Comparison of ENCODE assay signal across 8 cellular contexts in the genomic region with DNA sequence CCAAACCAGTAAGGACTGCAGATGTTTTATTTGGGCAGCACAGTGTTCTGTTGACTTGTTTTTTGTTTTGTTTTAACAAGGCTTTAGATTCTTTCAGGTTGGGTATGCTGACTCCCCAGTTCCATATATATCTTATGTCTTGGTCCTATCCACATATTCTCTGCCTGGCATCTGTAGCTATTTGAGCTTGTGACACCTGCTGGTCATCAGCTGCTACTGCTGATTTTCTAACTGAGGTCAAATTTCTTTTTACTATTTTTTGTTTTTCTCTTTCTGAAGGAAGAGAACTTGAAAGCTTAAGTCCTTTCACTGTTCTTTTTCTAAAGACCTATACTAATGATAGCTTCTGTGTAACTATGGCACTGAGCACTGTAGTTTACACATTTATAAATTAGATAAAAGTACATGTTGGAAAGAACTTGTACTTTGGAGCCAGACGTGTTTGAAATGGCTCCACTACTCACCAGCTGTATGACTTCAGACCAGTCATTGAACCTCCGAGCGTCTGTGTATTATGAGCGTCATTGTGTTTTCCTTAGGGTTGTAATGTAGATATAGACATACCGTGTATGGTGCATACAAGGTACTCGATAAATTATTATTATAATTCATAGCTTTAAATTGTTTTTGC.
DNase-seq lines count a peak whose midpoint lies in the region; ATAC-seq, FAIRE-seq and TF ChIP-seq lines count a peak whose summit lies in the region.

No MANE protein-coding gene starts in this region.

- peak; percentile 92 for FAIRE-seq in D721Med (lab: Jason Lieb, UNC)

- no peaks in the 10 kb centered on the region for H3K9me3 Mint-ChIP-seq in activated naive CD4-positive, alpha-beta T cell treated with anti-CD3 and anti-CD28 coated beads, Interleukin-2, amount 50 U/mL, for 72 hours

- peak; percentile 60 for ATAC-seq in GM21576 (IDR thresholded peaks at IDR 0.05; ENCODE audit: unreplicated experiment)
- peak; percentile 51 to 60 for ATAC-seq in activated naive CD4-positive, alpha-beta T cell treated with anti-CD3 and anti-CD28 coated beads, Interleukin-2, amount 50 U/mL, for 72 hours
- ATAC-seq in left cardiac atrium, result peak; percentile 76 to 77
- peak; percentile 83 for ATAC-seq in sciatic nerve
- ATAC-seq in GM18511 (IDR thresholded peaks at IDR 0.05; ENCODE audit: unreplicated experiment), result no peak
- ATAC-seq in GM18868 (IDR thresholded peaks at IDR 0.05; ENCODE audit: unreplicated experiment), result no peak

- DNase-seq in D721Med (ENCODE audit: insufficient read length, low spot score) (peak; percentile 19), NCI-H2171 (lab: John Stamatoyannopoulos, UW) (peak; percentile 5), left cardiac atrium (no peak), sciatic nerve (ENCODE audit: low spot score) (no peak)
- no peak for DNase-seq in activated naive CD4-positive, alpha-beta T cell treated with anti-CD3 and anti-CD28 coated beads, Interleukin-2, amount 50 U/mL, for 72 hours (ENCODE audit: low spot score in 2 of 2)

- H3K36me3 Mint-ChIP-seq in activated naive CD4-positive, alpha-beta T cell treated with anti-CD3 and anti-CD28 coated beads, Interleukin-2, amount 50 U/mL, for 72 hours, result peaks cover 0 to 6% of the 10 kb centered on the region in 2 donors

- intact Hi-C loops in left cardiac atrium (cut with DNase I) (loop anchor here in 1 of 2 donors (5.0 to 10.0 kb wide), 2 partner anchors 142 to 204 kb away; no protein-coding TSS in a partner anchor), sciatic nerve (cut with DNase I) (no loop called here)

- H3K27ac Mint-ChIP-seq in activated naive CD4-positive, alpha-beta T cell treated with anti-CD3 and anti-CD28 coated beads, Interleukin-2, amount 50 U/mL, for 72 hours, result no peak overlapping the region

- TF ChIP-seq CTCF in D721Med (IDR thresholded peaks at IDR 0.05; ENCODE audit: insufficient read depth, missing control alignments), result peak; percentile 67

Comparison
In these comparisons a context has a peak if more than half of its experiments do, and no peak if none do; other contexts are left out.
1. DNase-seq: peak in D721Med (single experiment) and NCI-H2171 (single experiment); none in activated naive CD4-positive, alpha-beta T cell treated with anti-CD3 and anti-CD28 coated beads, Interleukin-2, amount 50 U/mL, for 72 hours (0 of 2), left cardiac atrium (single experiment) and sciatic nerve (single experiment).
2. ATAC-seq: peak in GM21576 (single experiment), activated naive CD4-positive, alpha-beta T cell treated with anti-CD3 and anti-CD28 coated beads, Interleukin-2, amount 50 U/mL, for 72 hours (2 of 2), left cardiac atrium (2 of 2) and sciatic nerve (single experiment); none in GM18511 (single experiment) and GM18868 (single experiment).